In the genomic region with DNA sequence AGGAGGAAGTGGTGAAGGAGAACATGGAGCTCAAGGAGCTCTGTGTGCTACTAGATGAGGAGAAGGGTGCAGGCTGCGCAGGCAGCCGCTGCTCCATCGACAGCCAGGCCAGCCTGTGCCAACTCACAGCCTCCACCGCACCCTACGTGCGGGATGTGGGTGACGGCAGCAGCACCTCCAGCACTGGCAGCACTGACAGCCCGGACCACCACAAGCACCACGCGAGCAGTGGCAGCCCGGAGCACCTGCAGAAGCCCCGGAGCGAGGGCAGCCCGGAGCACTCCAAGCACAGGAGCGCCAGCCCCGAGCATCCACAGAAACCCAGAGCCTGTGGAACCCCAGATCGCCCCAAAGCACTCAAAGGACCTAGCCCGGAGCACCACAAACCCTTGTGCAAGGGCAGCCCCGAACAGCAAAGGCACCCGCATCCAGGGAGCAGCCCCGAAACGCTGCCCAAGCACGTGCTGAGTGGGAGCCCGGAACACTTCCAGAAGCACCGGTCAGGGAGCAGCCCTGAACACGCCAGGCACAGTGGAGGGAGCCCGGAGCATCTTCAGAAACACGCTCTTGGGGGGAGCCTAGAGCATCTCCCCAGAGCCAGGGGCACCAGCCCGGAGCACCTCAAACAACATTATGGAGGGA, we compare ENCODE assay signal across 30 cellular contexts. TPM values are rescaled to one million over a fixed set of nuclear protein-coding genes. Genes with fewer than 3 reads are reported as not detected.
"Had no signal": no experiment of that assay in that cellular context is flagged by ENCODE, and none has a peak within 500 bp of the region (broad histone marks: within the 10 kb centered on the region; RNA-seq: fewer than 3 reads in every experiment).

No MANE protein-coding gene starts in this region.

- H3K4me2 ChIP-seq: smooth muscle cell had no signal

- H3K4me1 Mint-ChIP-seq: activated CD4-positive, alpha-beta memory T cell treated with anti-CD3 and anti-CD28 coated beads, Interleukin-2, amount 10 ng/mL, durations not matched to agents 7 days and 5 days; activated CD4-positive, alpha-beta T cell treated with anti-CD3 and anti-CD28 coated beads, Interleukin-2, amount 10 ng/mL, durations not matched to agents 7 days and 5 days; activated naive CD4-positive, alpha-beta T cell treated with anti-CD3 and anti-CD28 coated beads, Interleukin-2, amount 10 ng/mL, durations not matched to agents 7 days and 5 days; activated naive CD8-positive, alpha-beta T cell treated with anti-CD3 and anti-CD28 coated beads, Interleukin-2, amount 10 ng/mL, durations not matched to agents 7 days and 5 days; brain; memory B cell; stimulated activated naive B cell treated with anti-CD40 and anti-IgM and Interleukin-4, amounts not matched to agents 10 μg/mL and 1 μg/mL and 100 μg/mL, for 72 hours; WTC11 had no signal

- H3K4me1 ChIP-seq: ascending aorta, esophagus squamous epithelium, stomach, tibial nerve, vagina had no signal

- H3K27ac ChIP-seq: ascending aorta, cardiac muscle cell, esophagus squamous epithelium, neutrophil, stomach, tibial nerve, vagina had no signal

- H3K9me3 ChIP-seq: ascending aorta, esophagus squamous epithelium, heart right ventricle, neutrophil, stomach, tibial nerve, vagina had no signal

- ATAC-seq: natural killer cell treated with Interleukin-12 subunit alpha and Interleukin-12 subunit beta and Interleukin-15 and Interleukin-18, amount 100 ng/mL, for 72 hours; stimulated activated naive B cell treated with anti-CD40 and anti-IgM and Interleukin-4, amounts not matched to agents 10 μg/mL and 1 μg/mL and 100 μg/mL, for 72 hours; WTC11 had no signal

- H3K27me3 ChIP-seq: ascending aorta, tibial nerve, vagina had no signal

- DNase-seq: activated CD4-positive, alpha-beta memory T cell treated with anti-CD3 and anti-CD28 coated beads, Interleukin-2, amount 10 ng/mL, durations not matched to agents 7 days and 5 days; activated CD4-positive, alpha-beta T cell treated with anti-CD3 and anti-CD28 coated beads for 1 hour; activated CD4-positive, alpha-beta T cell treated with anti-CD3 and anti-CD28 coated beads, Interleukin-2, amount 10 ng/mL, durations not matched to agents 7 days and 5 days; activated CD8-positive, alpha-beta memory T cell treated with anti-CD3 and anti-CD28 coated beads, Interleukin-2, amount 50 U/mL, for 48 hours; activated gamma-delta T cell; activated naive CD4-positive, alpha-beta T cell treated with anti-CD3 and anti-CD28 coated beads, Interleukin-2, amount 10 ng/mL, durations not matched to agents 7 days and 5 days; activated naive CD8-positive, alpha-beta T cell treated with anti-CD3 and anti-CD28 coated beads, Interleukin-2, amount 10 ng/mL, durations not matched to agents 7 days and 5 days; activated T-cell treated with anti-CD3 and anti-CD28 coated beads, Interleukin-2, amount 50 U/mL, for 24 hours; esophagus squamous epithelium; foreskin melanocyte; heart right ventricle; retina; stimulated activated CD4-positive, alpha-beta T cell treated with anti-CD3 and anti-CD28 coated beads, Interleukin-1b, Interleukin-23, amount 100 ng/mL, for 48 hours; stimulated activated CD4-positive, alpha-beta T cell treated with anti-CD3 and anti-CD28 coated beads, Interleukin-4, amount 100 ng/mL, for 4 hours; stimulated activated CD8-positive, alpha-beta memory T cell treated with anti-CD3 and anti-CD28 coated beads, Interleukin-4, amount 100 ng/mL, for 48 hours; stimulated activated naive B cell treated with anti-CD40 and anti-IgM and Interleukin-4, amounts not matched to agents 10 μg/mL and 1 μg/mL and 100 μg/mL, for 72 hours; stomach; T-helper 2 cell had no signal

- H3K27ac Mint-ChIP-seq: activated CD4-positive, alpha-beta memory T cell treated with anti-CD3 and anti-CD28 coated beads, Interleukin-2, amount 10 ng/mL, durations not matched to agents 7 days and 5 days; activated CD4-positive, alpha-beta T cell treated with anti-CD3 and anti-CD28 coated beads, Interleukin-2, amount 10 ng/mL, durations not matched to agents 7 days and 5 days; activated naive CD4-positive, alpha-beta T cell treated with anti-CD3 and anti-CD28 coated beads, Interleukin-2, amount 10 ng/mL, durations not matched to agents 7 days and 5 days; activated naive CD8-positive, alpha-beta T cell treated with anti-CD3 and anti-CD28 coated beads, Interleukin-2, amount 10 ng/mL, durations not matched to agents 7 days and 5 days; activated T-cell treated with anti-CD3 and anti-CD28 coated beads, Interleukin-2, amount 50 U/mL, for 24 hours; brain; memory B cell; natural killer cell treated with Interleukin-12 subunit alpha and Interleukin-12 subunit beta and Interleukin-15 and Interleukin-18, amount 100 ng/mL, for 72 hours; progenitor cell of endocrine pancreas; stimulated activated naive B cell treated with anti-CD40 and anti-IgM and Interleukin-4, amounts not matched to agents 10 μg/mL and 1 μg/mL and 100 μg/mL, for 72 hours; WTC11 had no signal

- H3K4me3 Mint-ChIP-seq: activated CD4-positive, alpha-beta memory T cell treated with anti-CD3 and anti-CD28 coated beads, Interleukin-2, amount 10 ng/mL, durations not matched to agents 7 days and 5 days; activated CD4-positive, alpha-beta T cell treated with anti-CD3 and anti-CD28 coated beads, Interleukin-2, amount 10 ng/mL, durations not matched to agents 7 days and 5 days; activated naive CD4-positive, alpha-beta T cell treated with anti-CD3 and anti-CD28 coated beads, Interleukin-2, amount 10 ng/mL, durations not matched to agents 7 days and 5 days; activated naive CD8-positive, alpha-beta T cell treated with anti-CD3 and anti-CD28 coated beads, Interleukin-2, amount 10 ng/mL, durations not matched to agents 7 days and 5 days; activated T-cell treated with anti-CD3 and anti-CD28 coated beads, Interleukin-2, amount 50 U/mL, for 24 hours; brain; memory B cell; natural killer cell treated with Interleukin-12 subunit alpha and Interleukin-12 subunit beta and Interleukin-15 and Interleukin-18, amount 100 ng/mL, for 72 hours; stimulated activated naive B cell treated with anti-CD40 and anti-IgM and Interleukin-4, amounts not matched to agents 10 μg/mL and 1 μg/mL and 100 μg/mL, for 72 hours; WTC11 had no signal

- H3K9me3 Mint-ChIP-seq: activated CD4-positive, alpha-beta memory T cell treated with anti-CD3 and anti-CD28 coated beads, Interleukin-2, amount 10 ng/mL, durations not matched to agents 7 days and 5 days; activated CD4-positive, alpha-beta T cell treated with anti-CD3 and anti-CD28 coated beads, Interleukin-2, amount 10 ng/mL, durations not matched to agents 7 days and 5 days; activated naive CD4-positive, alpha-beta T cell treated with anti-CD3 and anti-CD28 coated beads, Interleukin-2, amount 10 ng/mL, durations not matched to agents 7 days and 5 days; activated naive CD8-positive, alpha-beta T cell treated with anti-CD3 and anti-CD28 coated beads, Interleukin-2, amount 10 ng/mL, durations not matched to agents 7 days and 5 days; activated T-cell treated with anti-CD3 and anti-CD28 coated beads, Interleukin-2, amount 50 U/mL, for 24 hours; memory B cell; stimulated activated naive B cell treated with anti-CD40 and anti-IgM and Interleukin-4, amounts not matched to agents 10 μg/mL and 1 μg/mL and 100 μg/mL, for 72 hours; WTC11 had no signal

- H3K36me3 Mint-ChIP-seq: activated naive CD4-positive, alpha-beta T cell treated with anti-CD3 and anti-CD28 coated beads, Interleukin-2, amount 10 ng/mL, durations not matched to agents 7 days and 5 days; activated naive CD8-positive, alpha-beta T cell treated with anti-CD3 and anti-CD28 coated beads, Interleukin-2, amount 10 ng/mL, durations not matched to agents 7 days and 5 days; brain; memory B cell; natural killer cell treated with Interleukin-12 subunit alpha and Interleukin-12 subunit beta and Interleukin-15 and Interleukin-18, amount 100 ng/mL, for 72 hours; stimulated activated naive B cell treated with anti-CD40 and anti-IgM and Interleukin-4, amounts not matched to agents 10 μg/mL and 1 μg/mL and 100 μg/mL, for 72 hours; WTC11 had no signal

- H3K4me3 ChIP-seq: ascending aorta, cardiac muscle cell, esophagus squamous epithelium, heart right ventricle, smooth muscle cell, stomach, tibial nerve, vagina had no signal

- H3K27me3 Mint-ChIP-seq: activated CD4-positive, alpha-beta memory T cell treated with anti-CD3 and anti-CD28 coated beads, Interleukin-2, amount 10 ng/mL, durations not matched to agents 7 days and 5 days; activated naive CD4-positive, alpha-beta T cell treated with anti-CD3 and anti-CD28 coated beads, Interleukin-2, amount 10 ng/mL, durations not matched to agents 7 days and 5 days; activated naive CD8-positive, alpha-beta T cell treated with anti-CD3 and anti-CD28 coated beads, Interleukin-2, amount 10 ng/mL, durations not matched to agents 7 days and 5 days had no signal

- H3K36me3 ChIP-seq: ascending aorta, cardiac muscle cell, esophagus squamous epithelium, neutrophil, stomach, tibial nerve, vagina had no signal

RNA-seq across cellular contexts. Expression of a gene that starts 9.0 kb away (rescaled TPM):
- total RNA-seq: activated CD4-positive, alpha-beta memory T cell treated with anti-CD3 and anti-CD28 coated beads, Interleukin-2, amount 10 ng/mL, durations not matched to agents 7 days and 5 days; activated CD4-positive, alpha-beta T cell treated with anti-CD3 and anti-CD28 coated beads, Interleukin-2, amount 10 ng/mL, durations not matched to agents 7 days and 5 days; activated naive CD8-positive, alpha-beta T cell treated with anti-CD3 and anti-CD28 coated beads, Interleukin-2, amount 10 ng/mL, durations not matched to agents 7 days and 5 days; mononuclear cell; natural killer cell treated with Interleukin-12 subunit alpha and Interleukin-12 subunit beta and Interleukin-15 and Interleukin-18, amount 100 ng/mL, for 72 hours had no signal
